ENCODE assay signal across 15 cellular contexts in the genomic region with DNA sequence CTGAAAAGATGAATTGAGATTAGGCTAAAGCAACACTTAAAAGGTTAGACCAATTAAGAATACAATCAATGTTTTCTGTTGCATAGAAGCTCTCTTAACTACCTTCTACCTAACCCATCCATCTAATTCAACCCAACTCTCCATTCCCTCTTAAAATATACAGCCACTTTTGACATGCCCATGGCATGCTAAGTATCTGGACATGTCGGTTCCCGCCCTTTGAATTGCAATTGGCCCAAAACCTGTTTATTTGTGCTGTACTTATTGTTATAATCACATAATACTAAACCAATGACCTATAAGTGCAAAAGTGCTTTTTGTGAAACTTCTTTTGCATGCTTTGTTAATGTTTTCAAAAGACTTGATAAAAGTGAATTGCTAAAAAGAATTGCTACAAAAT. TPM values are rescaled to one million over a fixed set of nuclear protein-coding genes. Genes with fewer than 3 reads are reported as not detected.
A peak's percentile ranks its signal among the peaks of the same experiment; 100 is the strongest.
DNase-seq lines count a peak whose midpoint lies in the region; TF ChIP-seq lines count a peak whose summit lies in the region.
"Had no signal": no experiment of that assay in that cellular context is flagged by ENCODE, and none has a peak within 500 bp of the region (broad histone marks: within the 10 kb centered on the region; RNA-seq: fewer than 3 reads in every experiment).

No MANE protein-coding gene starts in this region.

- H3K27ac Mint-ChIP-seq in activated CD4-positive, alpha-beta memory T cell treated with anti-CD3 and anti-CD28 coated beads, Interleukin-2, amount 10 ng/mL, durations not matched to agents 7 days and 5 days = no peak overlapping the region
- H3K27ac Mint-ChIP-seq: CD14-positive monocyte, HFFc6 had no signal

- peaks cover 2% of the 10 kb centered on the region for H3K4me1 Mint-ChIP-seq in activated CD4-positive, alpha-beta memory T cell treated with anti-CD3 and anti-CD28 coated beads, Interleukin-2, amount 10 ng/mL, durations not matched to agents 7 days and 5 days

- H3K4me1 ChIP-seq in mammary epithelial cell (ENCODE audit: insufficient read depth, low read length) (peaks cover 11% of the 10 kb centered on the region), breast epithelium (no peaks in the 10 kb centered on the region)

- in situ Hi-C loops in mammary epithelial cell (cut with MboI; ENCODE audit: low sequenced_read_pairs in 2 of 2) = no loop called here

- H3K4me3 ChIP-seq in mammary epithelial cell (replicated peaks in 1 of 3; ENCODE audit: insufficient read depth in 1 of 3, low read depth in 2 of 3, low read length in 3 of 3) (no peak overlapping the region), breast epithelium (no peak overlapping the region), dorsolateral prefrontal cortex (no peak overlapping the region)

- no peak for TF ChIP-seq POLR2A in breast epithelium (IDR thresholded peaks at IDR 0.05)

- H3K36me3 Mint-ChIP-seq in activated CD4-positive, alpha-beta memory T cell treated with anti-CD3 and anti-CD28 coated beads, Interleukin-2, amount 10 ng/mL, durations not matched to agents 7 days and 5 days (ENCODE audit: low read depth) = peaks cover 2% of the 10 kb centered on the region
- H3K36me3 Mint-ChIP-seq: CD14-positive monocyte had no signal

- no TSS peak for BruUV-seq in mammary epithelial cell (replicated peaks; lab: Mats Ljungman, UMichigan)

- DNase-seq in mammary epithelial cell (no peak), breast epithelium (ENCODE audit: low spot score in 2 of 2) (no peak), NCI-H187 (lab: John Stamatoyannopoulos, UW) (peak; percentile 52 to 72), RWPE1 (ENCODE audit: low spot score) (peak; percentile 33), C1 segment of cervical spinal cord (lab: John Stamatoyannopoulos, UW) (no peak), dorsolateral prefrontal cortex (no peak)
- DNase-seq in activated CD8-positive, alpha-beta memory T cell treated with anti-CD3 and anti-CD28 coated beads for 24 hours = no peak
- DNase-seq in activated CD4-positive, alpha-beta memory T cell treated with anti-CD3 and anti-CD28 coated beads, Interleukin-2, amount 10 ng/mL, durations not matched to agents 7 days and 5 days = no peak
- DNase-seq: H7, HFFc6, Kasumi-1, NCI-H1048, NCI-H446 treated with DMSO at 0.1 percent for 48 hours, NCI-H526 treated with DMSO at 0.1 percent for 48 hours had no signal

- no peak for TF ChIP-seq CTCF in mammary epithelial cell (conservative IDR thresholded peaks at IDR 0.05 in 1 of 2, IDR thresholded peaks at IDR 0.05 in 1 of 2; ENCODE audit: extremely low read depth in 1 of 2, insufficient read depth in 1 of 2, low read depth in 1 of 2, low read length in 2 of 2)
- TF ChIP-seq CTCF in breast epithelium (IDR thresholded peaks at IDR 0.05) = no peak
- TF ChIP-seq CTCF in RWPE1 (conservative IDR thresholded peaks at IDR 0.05; ENCODE audit: low read depth) = no peak
- TF ChIP-seq CTCF in dorsolateral prefrontal cortex (IDR thresholded peaks at IDR 0.05 in 54 of 56, conservative IDR thresholded peaks at IDR 0.05 in 2 of 56; ENCODE audit: low read depth in 1 of 56, partially characterized antibody in 56 of 56) = no peak

- WGBS in mammary epithelial cell (ENCODE audit: low coverage, missing lambda C conversion rate) = 88% methylated on average over 2 of the region's 2 CpGs

- no peaks in the 10 kb centered on the region for H3K36me3 ChIP-seq in mammary epithelial cell (ENCODE audit: insufficient read depth, low read length)
- H3K36me3 ChIP-seq in breast epithelium = no peaks in the 10 kb centered on the region

- H3K79me2 ChIP-seq in mammary epithelial cell (ENCODE audit: insufficient read depth, low read length) = no peaks in the 10 kb centered on the region

- dilution Hi-C loops in mammary epithelial cell (cut with HindIII; ENCODE audit: low sequenced_read_pairs) = no loop called here

- peak overlapping the region; percentile 35 for H2AFZ ChIP-seq in mammary epithelial cell (ENCODE audit: low read depth, low read length)

- intact Hi-C loops in mammary epithelial cell (cut with micrococcal nuclease) (no loop called here), breast epithelium (cut with DNase I; ENCODE audit: low total_unique reads) (no loop called here), dorsolateral prefrontal cortex (cut with DNase I) (loop anchor here in 1 of 2 donors (10.0 kb wide), 1 partner anchor 111 kb away; no protein-coding TSS in a partner anchor)

- no peak overlapping the region for H3K4me2 ChIP-seq in mammary epithelial cell (ENCODE audit: insufficient read depth, low read depth, low read length)

- H3K9ac ChIP-seq in mammary epithelial cell (ENCODE audit: insufficient read depth, low read length) = no peak overlapping the region

- H3K27ac ChIP-seq in mammary epithelial cell (ENCODE audit: insufficient read depth, low read depth, low read length) (no peak overlapping the region), breast epithelium (no peak overlapping the region), RWPE1 (no peak overlapping the region), dorsolateral prefrontal cortex (no peak overlapping the region)

- H4K20me1 ChIP-seq in mammary epithelial cell (ENCODE audit: insufficient read depth, low read length) = no peaks in the 10 kb centered on the region

- H3K9me3 ChIP-seq in mammary epithelial cell (replicated peaks; ENCODE audit: insufficient read depth, low read length) (no peaks in the 10 kb centered on the region), breast epithelium (no peaks in the 10 kb centered on the region)

- CTCF ChIA-PET in mammary epithelial cell (lab: Charles Lee; ENCODE audit: low non-redundant PET) (no interaction called here), RWPE1 (lab: Yijun Ruan, JAX) (interaction anchor here (0.8 kb wide), 1 partner anchor 119 kb away, joined by 3 read pairs; no protein-coding TSS in a partner anchor)
- CTCF ChIA-PET in activated CD4-positive, alpha-beta memory T cell treated with anti-CD3 and anti-CD28 coated beads, Interleukin-2, amount 10 ng/mL, durations not matched to agents 7 days and 5 days (lab: Charles Lee) = no interaction called here

- no peak overlapping the region for H3K4me3 Mint-ChIP-seq in activated CD4-positive, alpha-beta memory T cell treated with anti-CD3 and anti-CD28 coated beads, Interleukin-2, amount 10 ng/mL, durations not matched to agents 7 days and 5 days
- H3K4me3 Mint-ChIP-seq: CD14-positive monocyte, HFFc6 had no signal

- POLR2A ChIA-PET in RWPE1 (lab: Yijun Ruan, JAX; ENCODE audit: low non-redundant PET) = no interaction called here
- POLR2A ChIA-PET in activated CD4-positive, alpha-beta memory T cell treated with anti-CD3 and anti-CD28 coated beads, Interleukin-2, amount 10 ng/mL, durations not matched to agents 7 days and 5 days (lab: Charles Lee) = no interaction called here

- peaks cover 7% of the 10 kb centered on the region for H3K27me3 Mint-ChIP-seq in activated CD4-positive, alpha-beta memory T cell treated with anti-CD3 and anti-CD28 coated beads, Interleukin-2, amount 10 ng/mL, durations not matched to agents 7 days and 5 days

- no peaks in the 10 kb centered on the region for H3K9me3 Mint-ChIP-seq in activated CD4-positive, alpha-beta memory T cell treated with anti-CD3 and anti-CD28 coated beads, Interleukin-2, amount 10 ng/mL, durations not matched to agents 7 days and 5 days
- H3K9me3 Mint-ChIP-seq: HFFc6 had no signal

- no peaks in the 10 kb centered on the region for H3K27me3 ChIP-seq in mammary epithelial cell (ENCODE audit: insufficient read depth, low read length)
- no peaks in the 10 kb centered on the region for H3K27me3 ChIP-seq in breast epithelium
- no peaks in the 10 kb centered on the region for H3K27me3 ChIP-seq in dorsolateral prefrontal cortex

RNA-seq across cellular contexts. Expression of a gene that starts 37.6 kb away (rescaled TPM):
- total RNA-seq in mammary epithelial cell (10 to 100 TPM; 32.1 to 36.0 TPM), breast epithelium (100 to 1,000 TPM in 1 of 3 donors, 10 to 100 TPM in 2; 73.0 to 130 (median 89.1) TPM), dorsolateral prefrontal cortex (10 to 100 TPM; 39.6 to 97.0 (median 66.6) TPM)
- 13.2 TPM for polyA plus RNA-seq in mammary epithelial cell
- 6.7 TPM for polyA minus RNA-seq in mammary epithelial cell
- total RNA-seq in activated CD4-positive, alpha-beta memory T cell treated with anti-CD3 and anti-CD28 coated beads, Interleukin-2, amount 10 ng/mL, durations not matched to agents 7 days and 5 days = 10 to 100 TPM; 32.2 to 34.2 TPM

RNA-seq across cellular contexts. Expression of a gene that starts 56.9 kb away (rescaled TPM):
- total RNA-seq in mammary epithelial cell (100 to 1,000 TPM in 1 of 2 donors, 10 to 100 TPM in 1; 88.7 to 177 TPM), breast epithelium (10 to 100 TPM in 2 of 3 donors, 1 to 10 TPM in 1; 2.4 to 20.9 (median 20.0) TPM), dorsolateral prefrontal cortex (10 to 100 TPM in 36 of 120 experiments, 1 to 10 TPM in 83, under 1 TPM in 1; 0.75 to 20.4 (median 7.7) TPM)
- polyA plus RNA-seq in mammary epithelial cell = 115 TPM
- 64.7 TPM for polyA minus RNA-seq in mammary epithelial cell
- 100 to 1,000 TPM; 288 to 312 TPM for total RNA-seq in activated CD4-positive, alpha-beta memory T cell treated with anti-CD3 and anti-CD28 coated beads, Interleukin-2, amount 10 ng/mL, durations not matched to agents 7 days and 5 days

Comparison
In these comparisons a context has a peak if more than half of its experiments do, and no peak if none do; other contexts are left out.
1. RNA of a gene that starts 56.9 kb away (total RNA-seq): 288 to 312 TPM in activated CD4-positive, alpha-beta memory T cell treated with anti-CD3 and anti-CD28 coated beads, Interleukin-2, amount 10 ng/mL, durations not matched to agents 7 days and 5 days and 88.7 to 177 TPM in mammary epithelial cell; 2.4 to 20.9 TPM in breast epithelium and 0.75 to 20.4 TPM in dorsolateral prefrontal cortex; every median in the first group is over 4 times any median in the second.
2. DNase-seq: peak in NCI-H187 (2 of 2) and RWPE1 (single experiment); none in mammary epithelial cell (single experiment), breast epithelium (0 of 2), activated CD8-positive, alpha-beta memory T cell treated with anti-CD3 and anti-CD28 coated beads for 24 hours (single experiment), C1 segment of cervical spinal cord (0 of 14), activated CD4-positive, alpha-beta memory T cell treated with anti-CD3 and anti-CD28 coated beads, Interleukin-2, amount 10 ng/mL, durations not matched to agents 7 days and 5 days (single experiment) and dorsolateral prefrontal cortex (0 of 10).